ENCODE assay signal across 8 cellular contexts in genomic region chr12:47758834-47759690, GRCh38. TPM values are rescaled to one million over a fixed set of nuclear protein-coding genes. Genes with fewer than 3 reads are reported as not detected.
A peak's percentile ranks its signal among the peaks of the same experiment; 100 is the strongest.
DNase-seq lines count a peak whose midpoint lies in the region; ATAC-seq and TF ChIP-seq lines count a peak whose summit lies in the region.

Gene RAPGEF3, minus strand, starts transcription at chr12:47758880. Its CDS starts 324 bp downstream, at chr12:47758556.

- H4K91ac ChIP-seq in mesenchymal stem cell (ENCODE audit: low read length): peak within 1 kb of the TSS; percentile 96

- peak within 1 kb of the TSS; percentile 21 for H2BK120ac ChIP-seq in mesenchymal stem cell (ENCODE audit: low read depth, low read length)

- DNase-seq in ACHN (peak; percentile 98), NCI-H526 treated with DMSO at 0.1 percent for 48 hours (lab: John Stamatoyannopoulos, UW) (peak; percentile 38), mesenchymal stem cell (peak; percentile 90)
- peak; percentile 41 to 46 for DNase-seq in activated CD8-positive, alpha-beta memory T cell treated with anti-CD3 and anti-CD28 coated beads for 4 hours (ENCODE audit: low read depth in 2 of 2)
- DNase-seq in stimulated activated CD8-positive, alpha-beta memory T cell treated with anti-CD3 and anti-CD28 coated beads, Interleukin-15, amount 100 ng/mL, for 1 hour (ENCODE audit: low read depth): peak; percentile 44

- H3K36me3 ChIP-seq in endocrine pancreas (ENCODE audit: control insufficient read depth, insufficient read depth, low read length) (no peaks in the 10 kb centered on the region), mesenchymal stem cell (ENCODE audit: control insufficient read depth in 1 of 2, insufficient read depth in 2 of 2, low read depth in 1 of 2, low read length in 2 of 2) (peaks cover 0 to 15% of the 10 kb centered on the region in 2 experiments)

- H3K4me1 ChIP-seq in endocrine pancreas (ENCODE audit: control insufficient read depth, insufficient read depth, low read length): no peaks in the 10 kb centered on the region
- H3K4me1 ChIP-seq in mesenchymal stem cell (ENCODE audit: control insufficient read depth, insufficient read depth, low read depth, low read length): peaks cover 55% of the 10 kb centered on the region

- H3K4me2 ChIP-seq in mesenchymal stem cell (ENCODE audit: low read length, poor library complexity, severe bottlenecking): peak within 1 kb of the TSS; percentile 92

- peak within 1 kb of the TSS; percentile 35 to 79 for H3K4ac ChIP-seq in mesenchymal stem cell (ENCODE audit: low read depth in 1 of 2, low read length in 2 of 2)

- H3K14ac ChIP-seq in mesenchymal stem cell (ENCODE audit: low read length in 2 of 2): peak within 1 kb of the TSS in 1 of 2 experiments; percentile 77

- H2BK15ac ChIP-seq in mesenchymal stem cell (ENCODE audit: low read depth, poor library complexity, severe bottlenecking): peak within 1 kb of the TSS; percentile 95

- H3K27ac ChIP-seq in mesenchymal stem cell (ENCODE audit: low read length, poor library complexity, severe bottlenecking): peak within 1 kb of the TSS; percentile 78

- H3K27me3 ChIP-seq in endocrine pancreas (ENCODE audit: control insufficient read depth, insufficient read depth, low read length) (no peaks in the 10 kb centered on the region), mesenchymal stem cell (ENCODE audit: control insufficient read depth in 1 of 2, insufficient read depth in 1 of 2, low read length in 2 of 2) (no peaks in the 10 kb centered on the region)

- peak within 1 kb of the TSS; percentile 55 for H3K9ac ChIP-seq in endocrine pancreas (ENCODE audit: control insufficient read depth, insufficient read depth, low read length)
- H3K9ac ChIP-seq in mesenchymal stem cell (ENCODE audit: low read length): peak within 1 kb of the TSS; percentile 90

- H2AFZ ChIP-seq in mesenchymal stem cell (ENCODE audit: low read depth, low read length): peak within 1 kb of the TSS; percentile 67

- peak within 1 kb of the TSS; percentile 18 to 65 for H2BK12ac ChIP-seq in mesenchymal stem cell (ENCODE audit: low read length in 2 of 2)

- ATAC-seq in GM18505 (IDR thresholded peaks at IDR 0.05; ENCODE audit: unreplicated experiment): peak; percentile 42
- ATAC-seq in HG03135 (IDR thresholded peaks at IDR 0.05; ENCODE audit: unreplicated experiment): peak; percentile 49

- in situ Hi-C loops in ACHN (cut with HindIII; ENCODE audit: low pct_ligation_motif_present, low pct_unique_long_range_greater_than_20kb, low sequenced_read_pairs): no loop called here

- 7% methylated on average over 33 of the region's 57 CpGs for WGBS in mesenchymal stem cell

- H3K18ac ChIP-seq in mesenchymal stem cell (ENCODE audit: low read depth in 1 of 2, low read length in 2 of 2): peak within 1 kb of the TSS; percentile 84 to 97

- H2BK5ac ChIP-seq in mesenchymal stem cell (ENCODE audit: low read depth, low read length, poor library complexity, severe bottlenecking): peak within 1 kb of the TSS; percentile 92

- H2AK5ac ChIP-seq in mesenchymal stem cell (ENCODE audit: low read length, severe bottlenecking): peak within 1 kb of the TSS; percentile 77

- H3K79me1 ChIP-seq in mesenchymal stem cell (replicated peaks; ENCODE audit: low read length, poor library complexity, severe bottlenecking): peaks cover 14% of the 10 kb centered on the region

- H3K4me3 ChIP-seq in endocrine pancreas (ENCODE audit: control insufficient read depth, insufficient read depth, low read length) (no peak within 1 kb of the TSS), mesenchymal stem cell (ENCODE audit: insufficient read depth in 1 of 2, low read depth in 1 of 2, low read length in 2 of 2) (peak within 1 kb of the TSS; percentile 63 to 85)

- peak within 1 kb of the TSS; percentile 93 for H4K8ac ChIP-seq in mesenchymal stem cell (ENCODE audit: low read length)

- H3K9me3 ChIP-seq in endocrine pancreas (ENCODE audit: control insufficient read depth, low read length) (no peaks in the 10 kb centered on the region), mesenchymal stem cell (ENCODE audit: control insufficient read depth, low read length) (no peaks in the 10 kb centered on the region)

- TF ChIP-seq POLR2A in GM18505 (IDR thresholded peaks at IDR 0.05; ENCODE audit: borderline replicate concordance, extremely low read depth, insufficient read depth, insufficient read length): peak; percentile 29

- peak within 1 kb of the TSS in 1 of 2 experiments; percentile 46 for H3K23ac ChIP-seq in mesenchymal stem cell (ENCODE audit: low read length in 2 of 2)

RNA-seq across cellular contexts. Expression of gene RAPGEF3, which starts in this region (rescaled TPM):
- polyA plus RNA-seq in mesenchymal stem cell (2013, experiment 1 of 2): 1.2 TPM
- 1.2 TPM for polyA plus RNA-seq in mesenchymal stem cell (2013, experiment 2 of 2)

Comparison
In these comparisons a context has a peak if more than half of its experiments do, and no peak if none do; other contexts are left out.
1. DNase-seq: peak in every context shown above with its lines; median percentile 98 in ACHN; 90 in mesenchymal stem cell; 44 in stimulated activated CD8-positive, alpha-beta memory T cell treated with anti-CD3 and anti-CD28 coated beads, Interleukin-15, amount 100 ng/mL, for 1 hour; 44 in activated CD8-positive, alpha-beta memory T cell treated with anti-CD3 and anti-CD28 coated beads for 4 hours; 38 in NCI-H526 treated with DMSO at 0.1 percent for 48 hours.